ENCODE assay signal across 11 cellular contexts in genomic region chr12:118063567-118064391, GRCh38. TPM values are rescaled to one million over a fixed set of nuclear protein-coding genes. Genes with fewer than 3 reads are reported as not detected.
DNase-seq lines count a peak whose midpoint lies in the region; ATAC-seq and TF ChIP-seq lines count a peak whose summit lies in the region.
"Had no signal": no experiment of that assay in that cellular context is flagged by ENCODE, and none has a peak within 500 bp of the region (broad histone marks: within the 10 kb centered on the region; RNA-seq: fewer than 3 reads in every experiment).

No MANE protein-coding gene starts in this region.

- no peaks in the 10 kb centered on the region for H4K20me1 ChIP-seq in GM23338 (replicated peaks; ENCODE audit: insufficient read depth)

- peaks cover 22% of the 10 kb centered on the region for H3F3A ChIP-seq in GM23338 (replicated peaks; ENCODE audit: low read depth)

- H3K9me3 ChIP-seq in right lobe of liver (no peaks in the 10 kb centered on the region), vagina (no peaks in the 10 kb centered on the region), WERI-Rb-1 (ENCODE audit: severe bottlenecking) (no peaks in the 10 kb centered on the region)
- H3K9me3 ChIP-seq: MG63 had no signal

- no peaks in the 10 kb centered on the region for H3K9me2 ChIP-seq in GM23338 (ENCODE audit: insufficient read depth)

- H3K4me1 Mint-ChIP-seq in GM23338: peaks cover 47% of the 10 kb centered on the region
- H3K4me1 Mint-ChIP-seq in activated T-helper 2 cell treated with anti-CD3 and anti-CD28 coated beads, Interferon-gamma antibody, Interleukin-2, Interleukin-4, amounts not matched to agents 10 μg/mL and 5 μg/mL and 100 μg/mL, durations not matched to agents 14 hours and 24 hours and 36 hours (ENCODE audit: low read depth): peaks cover 56% of the 10 kb centered on the region

- H3K4me2 ChIP-seq in GM23338: peak overlapping the region; percentile 82

- H3K27ac Mint-ChIP-seq in GM23338: peak overlapping the region; percentile 98
- H3K27ac Mint-ChIP-seq in activated T-helper 2 cell treated with anti-CD3 and anti-CD28 coated beads, Interferon-gamma antibody, Interleukin-2, Interleukin-4, amounts not matched to agents 10 μg/mL and 5 μg/mL and 100 μg/mL, durations not matched to agents 14 hours and 24 hours and 36 hours: peak overlapping the region; percentile 69

- peaks cover 24% of the 10 kb centered on the region for H3K27me3 Mint-ChIP-seq in GM23338 (ENCODE audit: insufficient read depth, low read depth, poor library complexity)
- H3K27me3 Mint-ChIP-seq in activated T-helper 2 cell treated with anti-CD3 and anti-CD28 coated beads, Interferon-gamma antibody, Interleukin-2, Interleukin-4, amounts not matched to agents 10 μg/mL and 5 μg/mL and 100 μg/mL, durations not matched to agents 14 hours and 24 hours and 36 hours (ENCODE audit: low read depth): no peaks in the 10 kb centered on the region

- H2AFZ ChIP-seq in GM23338: no peak overlapping the region

- H3K79me2 ChIP-seq in GM23338 (replicated peaks; ENCODE audit: insufficient read depth): peaks cover 18% of the 10 kb centered on the region

- H3K36me3 ChIP-seq in GM23338 (ENCODE audit: insufficient read depth) (peaks cover 4% of the 10 kb centered on the region; the same call in 1 of the 2 replicates), right lobe of liver (no peaks in the 10 kb centered on the region), vagina (no peaks in the 10 kb centered on the region), WERI-Rb-1 (no peaks in the 10 kb centered on the region)

- DNase-seq in AG08396 (ENCODE audit: low spot score): peak; percentile 13
- DNase-seq in GM23338 (ENCODE audit: low spot score): no peak
- DNase-seq in activated T-helper 2 cell treated with anti-CD3 and anti-CD28 coated beads, Interferon-gamma antibody, Interleukin-2, Interleukin-4, amounts not matched to agents 10 μg/mL and 5 μg/mL and 100 μg/mL, durations not matched to agents 14 hours and 24 hours and 36 hours (ENCODE audit: low spot score): no peak
- DNase-seq in right lobe of liver: no peak
- DNase-seq in vagina (ENCODE audit: extremely low spot score in 2 of 2): no peak
- no peak for DNase-seq in NCI-H1436 treated with DMSO at 0.1 percent for 48 hours (lab: John Stamatoyannopoulos, UW)
- no peak for DNase-seq in SW 1271 (lab: John Stamatoyannopoulos, UW)
- no peak for DNase-seq in WERI-Rb-1
- DNase-seq: foreskin keratinocyte, MG63 had no signal

- H3K4me1 ChIP-seq in GM23338 (ENCODE audit: insufficient read depth) (peaks cover 28% of the 10 kb centered on the region), right lobe of liver (peaks cover 0 to 30% (median 12%) of the 10 kb centered on the region in 4 donors), vagina (peaks cover 30% of the 10 kb centered on the region)

- 49% methylated on average over 4 of the region's 4 CpGs for WGBS in right lobe of liver (ENCODE audit: insufficient coverage, low coverage, low lambda C conversion rate, missing lambda C conversion rate)

- intact Hi-C loops in activated T-helper 2 cell treated with anti-CD3 and anti-CD28 coated beads, Interferon-gamma antibody, Interleukin-2, Interleukin-4, amounts not matched to agents 10 μg/mL and 5 μg/mL and 100 μg/mL, durations not matched to agents 14 hours and 24 hours and 36 hours (cut with micrococcal nuclease): loop anchor here (5.0 kb wide), 5 partner anchors 39 to 314 kb away; partner anchors contain the start of genes KSR2, PEBP1, SUDS3 and VSIG10
- intact Hi-C loops in right lobe of liver (cut with DNase I) (no loop called here), vagina (cut with DNase I) (loop anchor here (5.0 kb wide), 2 partner anchors 46 to 309 kb away; partner anchors contain the start of genes RFC5 and TAOK3)

- H3K4me3 ChIP-seq in GM23338 (peak overlapping the region; percentile 71), right lobe of liver (no peak overlapping the region), vagina (no peak overlapping the region), WERI-Rb-1 (ENCODE audit: low read depth, low read length) (no peak overlapping the region)
- H3K4me3 ChIP-seq: MG63 had no signal

- H3K27ac ChIP-seq in GM23338 (ENCODE audit: low read depth) (peak overlapping the region; percentile 22; the same call in 1 of the 2 replicates), right lobe of liver (peak overlapping the region in 2 of 3 donors; percentile 43 to 76), vagina (no peak overlapping the region), WERI-Rb-1 (no peak overlapping the region)

- H3K9me3 Mint-ChIP-seq in GM23338: peaks cover 4% of the 10 kb centered on the region; the same call in 1 of the 3 replicates
- H3K9me3 Mint-ChIP-seq in activated T-helper 2 cell treated with anti-CD3 and anti-CD28 coated beads, Interferon-gamma antibody, Interleukin-2, Interleukin-4, amounts not matched to agents 10 μg/mL and 5 μg/mL and 100 μg/mL, durations not matched to agents 14 hours and 24 hours and 36 hours: no peaks in the 10 kb centered on the region

- TF ChIP-seq POLR2A in right lobe of liver (IDR thresholded peaks at IDR 0.05) (no peak), vagina (IDR thresholded peaks at IDR 0.05) (no peak)

- peak overlapping the region; percentile 87 for H3K4me3 Mint-ChIP-seq in GM23338
- H3K4me3 Mint-ChIP-seq in activated T-helper 2 cell treated with anti-CD3 and anti-CD28 coated beads, Interferon-gamma antibody, Interleukin-2, Interleukin-4, amounts not matched to agents 10 μg/mL and 5 μg/mL and 100 μg/mL, durations not matched to agents 14 hours and 24 hours and 36 hours (ENCODE audit: low read depth): peak overlapping the region; percentile 99

- TF ChIP-seq CTCF in GM23338 (conservative IDR thresholded peaks at IDR 0.05; ENCODE audit: low read depth in 2 of 2) (no peak), right lobe of liver (IDR thresholded peaks at IDR 0.05) (no peak), vagina (IDR thresholded peaks at IDR 0.05) (no peak), WERI-Rb-1 (IDR thresholded peaks at IDR 0.05; ENCODE audit: low read depth, low read length) (no peak)

- H3K36me3 Mint-ChIP-seq in GM23338 (ENCODE audit: low read depth): peaks cover 43% of the 10 kb centered on the region
- H3K36me3 Mint-ChIP-seq in activated T-helper 2 cell treated with anti-CD3 and anti-CD28 coated beads, Interferon-gamma antibody, Interleukin-2, Interleukin-4, amounts not matched to agents 10 μg/mL and 5 μg/mL and 100 μg/mL, durations not matched to agents 14 hours and 24 hours and 36 hours (ENCODE audit: low read depth): peaks cover 16% of the 10 kb centered on the region

- no peak for ATAC-seq in GM23338
- peak in 1 of 4 donors; percentile 10 for ATAC-seq in right lobe of liver
- ATAC-seq: foreskin keratinocyte, Right ventricle myocardium inferior had no signal

- H3K27me3 ChIP-seq in GM23338 (ENCODE audit: insufficient read depth) (no peaks in the 10 kb centered on the region), right lobe of liver (no peaks in the 10 kb centered on the region), vagina (no peaks in the 10 kb centered on the region), WERI-Rb-1 (ENCODE audit: insufficient read depth, low read depth, severe bottlenecking) (no peaks in the 10 kb centered on the region)
- H3K27me3 ChIP-seq: foreskin keratinocyte, MG63 had no signal

TF ChIP-seq in GM23338, 12 proteins besides CTCF, POLR2A, EP300 and RAD21 (continues in another document):
- peak; percentile 16; the same call in 1 of the 2 replicates for TF ChIP-seq POLR2AphosphoS5 (IDR thresholded peaks at IDR 0.05; ENCODE audit: low read depth)

RNA-seq across cellular contexts. Expression of gene WSB2, which starts 2.8 kb away (rescaled TPM):
- 53.2 and 60.8 TPM in 2 replicates for total RNA-seq in GM23338 (2014; rRNA removed; shearing (Covaris generic))
- polyA plus RNA-seq in GM23338 (2016; fragmentation: Nextera tagmentation; extraction: Ambion mirVana): 36.6 and 38.8 TPM in 2 replicates
- 84.2 and 89.3 TPM in 2 replicates for total RNA-seq in activated T-helper 2 cell treated with anti-CD3 and anti-CD28 coated beads, Interferon-gamma antibody, Interleukin-2, Interleukin-4, amounts not matched to agents 10 μg/mL and 5 μg/mL and 100 μg/mL, durations not matched to agents 14 hours and 24 hours and 36 hours
- 10 to 100 TPM; 27.5 to 73.9 (median 49.0) TPM for total RNA-seq in right lobe of liver
- 44.0 TPM for total RNA-seq in vagina

RNA-seq across cellular contexts. Expression of gene VSIG10, which starts 40.0 kb away (rescaled TPM):
- 87.5 and 98.5 TPM in 2 replicates for total RNA-seq in GM23338 (2014; rRNA removed; shearing (Covaris generic))
- polyA plus RNA-seq in GM23338 (2016; fragmentation: Nextera tagmentation; extraction: Ambion mirVana): 48.1 and 52.1 TPM in 2 replicates
- 9.6 and 11.1 TPM in 2 replicates for total RNA-seq in activated T-helper 2 cell treated with anti-CD3 and anti-CD28 coated beads, Interferon-gamma antibody, Interleukin-2, Interleukin-4, amounts not matched to agents 10 μg/mL and 5 μg/mL and 100 μg/mL, durations not matched to agents 14 hours and 24 hours and 36 hours
- total RNA-seq in right lobe of liver (10 to 100 TPM; 13.1 to 31.3 (median 20.1) TPM), vagina (31.2 TPM)

RNA-seq across cellular contexts. Expression of gene RFC5, which starts 47.3 kb away (rescaled TPM):
- 53.2 and 56.4 TPM in 2 replicates for total RNA-seq in GM23338 (2014; rRNA removed; shearing (Covaris generic))
- polyA plus RNA-seq in GM23338 (2016; fragmentation: Nextera tagmentation; extraction: Ambion mirVana): 35.0 and 35.1 TPM in 2 replicates
- 61.9 and 65.8 TPM in 2 replicates for total RNA-seq in activated T-helper 2 cell treated with anti-CD3 and anti-CD28 coated beads, Interferon-gamma antibody, Interleukin-2, Interleukin-4, amounts not matched to agents 10 μg/mL and 5 μg/mL and 100 μg/mL, durations not matched to agents 14 hours and 24 hours and 36 hours
- total RNA-seq in right lobe of liver (1 to 10 TPM; 4.6 to 9.9 (median 8.5) TPM), vagina (11.5 TPM)

Comparison
In these comparisons a context has a peak if more than half of its experiments do, and no peak if none do; other contexts are left out.
1. H3K27ac ChIP-seq: peak in GM23338 (single experiment) and right lobe of liver (2 of 3); none in vagina (single experiment) and WERI-Rb-1 (single experiment).
2. intact Hi-C loops: an anchor here in activated T-helper 2 cell treated with anti-CD3 and anti-CD28 coated beads, Interferon-gamma antibody, Interleukin-2, Interleukin-4, amounts not matched to agents 10 μg/mL and 5 μg/mL and 100 μg/mL, durations not matched to agents 14 hours and 24 hours and 36 hours (5.0 kb wide) and vagina (5.0 kb wide); none called in right lobe of liver.